Comparison of ENCODE assay signal across 26 cellular contexts in genomic region chr3:184502123-184502667, GRCh38. TPM values are rescaled to one million over a fixed set of nuclear protein-coding genes. Genes with fewer than 3 reads are reported as not detected.
"Had no signal": no experiment of that assay in that cellular context is flagged by ENCODE, and none has a peak within 500 bp of the region (broad histone marks: within the 10 kb centered on the region; RNA-seq: fewer than 3 reads in every experiment).

No MANE protein-coding gene starts in this region.

- H3K9me3 ChIP-seq: colonic mucosa, gastrocnemius medialis had no signal

- H3K4me1 Mint-ChIP-seq: endodermal cell had no signal

- H3K4me3 Mint-ChIP-seq: dendritic cell treated with granulocyte-macrophage colony-stimulating factor and Interleukin-4, amounts not matched to agents 40 ng/mL and 50 ng/mL, for 4 days; effector memory CD8-positive, alpha-beta T cell; endodermal cell had no signal

- H3K27ac ChIP-seq: colonic mucosa, coronary artery, dorsolateral prefrontal cortex, epithelial cell of prostate, esophagus muscularis mucosa, esophagus squamous epithelium, foreskin keratinocyte, gastrocnemius medialis, gastroesophageal sphincter, heart left ventricle, heart right ventricle, hepatocyte had no signal

- ATAC-seq: effector memory CD8-positive, alpha-beta T cell; esophagus mucosa; foreskin keratinocyte; gastrocnemius medialis; gastroesophageal sphincter; heart left ventricle; heart right ventricle had no signal

- H3K4me1 ChIP-seq: colonic mucosa, esophagus muscularis mucosa, foreskin keratinocyte, gastrocnemius medialis, gastroesophageal sphincter, heart right ventricle had no signal

- H3K27me3 ChIP-seq: colonic mucosa had no signal

- DNase-seq: colonic mucosa; cortex of kidney; dermis blood vessel endothelial cell; dorsolateral prefrontal cortex; effector CD4-positive, alpha-beta T cell; effector CD8-positive, alpha-beta T cell; effector memory CD4-positive, alpha-beta T cell; effector memory CD8-positive, alpha-beta T cell; endodermal cell; erythroblast; esophagus squamous epithelium; foreskin fibroblast; foreskin keratinocyte; foreskin melanocyte; gastrocnemius medialis; glutamatergic neuron; heart left ventricle; heart right ventricle had no signal

- H3K4me3 ChIP-seq: colonic mucosa, coronary artery, dorsolateral prefrontal cortex, esophagus muscularis mucosa, esophagus squamous epithelium, gastrocnemius medialis, gastroesophageal sphincter, heart left ventricle, heart right ventricle, hepatocyte had no signal

- H3K36me3 ChIP-seq: colonic mucosa, esophagus muscularis mucosa, esophagus squamous epithelium, gastrocnemius medialis, gastroesophageal sphincter, heart left ventricle, heart right ventricle had no signal

- H3K27ac Mint-ChIP-seq: dendritic cell treated with granulocyte-macrophage colony-stimulating factor and Interleukin-4, amounts not matched to agents 40 ng/mL and 50 ng/mL, for 4 days; effector memory CD8-positive, alpha-beta T cell; endodermal cell had no signal

RNA-seq across cellular contexts. Expression of gene EPHB3, which starts 59.4 kb away (rescaled TPM):
- total RNA-seq: endothelial cell of umbilical vein had no signal
